In genomic region chr2:100291152-100291970, GRCh38 we compare ENCODE assay signal across 1 cellular context.
TF ChIP-seq lines count a peak whose summit lies in the region.

No MANE protein-coding gene starts in this region.

TF ChIP-seq in HepG2, 621 proteins besides CTCF, POLR2A, EP300 and RAD21 (continued from another document):
- TF ChIP-seq ZXDC (CRISPR knock-in tag; IDR thresholded peaks at IDR 0.05) = no peak
- TF ChIP-seq ARID2 (CRISPR knock-in tag; IDR thresholded peaks at IDR 0.05; ENCODE audit: borderline replicate concordance) = no peak
- peak; percentile 31 for TF ChIP-seq XRCC5 (optimal IDR thresholded peaks at IDR 0.05; ENCODE audit: low read length)
- peak; percentile 48; the same call in 1 of the 2 replicates for TF ChIP-seq CREB1 (IDR thresholded peaks at IDR 0.05)
- no peak for TF ChIP-seq CREB1 (CRISPR knock-in tag; IDR thresholded peaks at IDR 0.05)
- TF ChIP-seq ZSCAN12 (CRISPR knock-in tag; IDR thresholded peaks at IDR 0.05) = no peak
- no peak for TF ChIP-seq POGZ (CRISPR knock-in tag; IDR thresholded peaks at IDR 0.05)
- no peak for TF ChIP-seq KAT7 (CRISPR knock-in tag; IDR thresholded peaks at IDR 0.05; ENCODE audit: borderline replicate concordance)
- TF ChIP-seq ARID5B (CRISPR knock-in tag; IDR thresholded peaks at IDR 0.05) = peak; percentile 59; the same call in 1 of the 2 replicates
- peak; percentile 36; the same call in 1 of the 2 replicates for TF ChIP-seq FOSL1 (CRISPR knock-in tag; IDR thresholded peaks at IDR 0.05; ENCODE audit: borderline replicate concordance)
- TF ChIP-seq TCF7 (IDR thresholded peaks at IDR 0.05; ENCODE audit: low read depth) = no peak
- no peak for TF ChIP-seq SP5 (CRISPR knock-in tag; IDR thresholded peaks at IDR 0.05; ENCODE audit: borderline replicate concordance, low read depth)
- TF ChIP-seq ZNF644 (CRISPR knock-in tag; IDR thresholded peaks at IDR 0.05; ENCODE audit: low read depth) = no peak
- TF ChIP-seq ZBTB49 (CRISPR knock-in tag; IDR thresholded peaks at IDR 0.05; ENCODE audit: borderline replicate concordance) = no peak
- TF ChIP-seq FOSL2 (CRISPR knock-in tag; IDR thresholded peaks at IDR 0.05) = peak; percentile 98
- TF ChIP-seq HMG20B (CRISPR knock-in tag; conservative IDR thresholded peaks at IDR 0.05) = no peak
- no peak for TF ChIP-seq SOX13 (IDR thresholded peaks at IDR 0.05)
- TF ChIP-seq SOX13 (CRISPR knock-in tag; conservative IDR thresholded peaks at IDR 0.05 in 1 of 2, IDR thresholded peaks at IDR 0.05 in 1 of 2) = 0 out of 4 replicates have a peak, but pooled peaks of 1 of the 2 experiments have one; percentile 26
- no peak for TF ChIP-seq MLLT10 (CRISPR knock-in tag; IDR thresholded peaks at IDR 0.05)
- TF ChIP-seq RFX3 (CRISPR knock-in tag; IDR thresholded peaks at IDR 0.05) = no peak
TF ChIP-seq in HepG2: peak in this region for 14.
